8 cellular contexts compared by ENCODE assay signal in the genomic region with DNA sequence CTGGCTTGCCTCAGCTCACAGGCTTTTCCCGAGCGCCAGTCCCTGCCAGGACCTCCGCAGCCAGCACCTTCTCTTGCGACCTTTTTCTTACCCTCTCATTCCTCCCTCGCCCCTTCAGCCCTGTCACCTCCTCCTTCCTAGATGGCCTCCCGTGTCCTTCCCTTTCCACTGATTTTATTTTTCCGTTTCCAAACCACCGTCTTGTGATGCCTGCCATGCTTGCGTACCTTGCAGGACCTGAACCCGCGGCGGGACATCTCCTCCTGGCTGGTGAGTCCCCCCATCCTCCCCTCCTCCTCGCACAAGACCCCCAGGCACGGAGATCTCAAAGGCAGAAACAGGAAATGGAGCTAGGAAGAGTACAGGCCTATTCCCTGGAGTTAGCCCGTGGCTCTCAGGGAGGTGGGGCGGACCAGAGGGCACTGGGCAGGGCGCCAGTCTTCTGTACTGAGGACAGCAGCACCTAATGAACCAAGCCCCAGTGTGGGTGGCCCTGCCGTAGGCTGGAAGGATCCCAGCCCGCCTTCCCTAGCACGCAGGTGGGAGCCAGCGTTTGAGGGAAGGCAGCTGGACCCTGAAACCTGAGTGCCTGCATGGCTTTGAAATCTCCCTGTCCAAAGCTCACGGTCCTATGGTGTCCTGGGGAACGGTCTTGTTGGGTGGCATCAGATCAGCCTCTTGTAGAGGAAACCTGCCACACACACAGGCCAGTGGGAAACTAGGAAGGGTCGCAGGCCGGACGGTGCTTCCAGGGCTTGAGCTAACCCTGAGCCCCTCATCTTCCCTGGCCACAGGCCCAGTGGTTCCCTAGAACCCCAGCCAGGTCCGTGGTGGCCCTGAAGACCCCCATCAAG. TPM values are rescaled to one million over a fixed set of nuclear protein-coding genes. Genes with fewer than 3 reads are reported as not detected.
DNase-seq lines count a peak whose midpoint lies in the region; ATAC-seq and TF ChIP-seq lines count a peak whose summit lies in the region.

No MANE protein-coding gene starts in this region.

- no peak for TF ChIP-seq POLR2A in ovary (IDR thresholded peaks at IDR 0.05)

- no peak for TF ChIP-seq CTCF in ovary (IDR thresholded peaks at IDR 0.05)

- H3K27ac ChIP-seq in ovary: peak overlapping the region; percentile 70 to 74

- intact Hi-C loops in Right ventricle myocardium inferior (cut with DNase I): loop anchor here (1.0 to 10.0 kb wide), 4 partner anchors 18 to 306 kb away; a partner anchor contains a TSS
- intact Hi-C loops in ovary (cut with DNase I): loop anchor here in 1 of 4 donors (5.0 kb wide), 1 partner anchor 38 kb away; no protein-coding TSS in a partner anchor

- TF ChIP-seq EP300 in ovary (IDR thresholded peaks at IDR 0.05): no peak

- H3K9me3 Mint-ChIP-seq in activated T-helper 17 cell treated with anti-CD3 and anti-CD28 coated beads, Interleukin-2, amount 50 U/mL, for 72 hours: peaks cover 3% of the 10 kb centered on the region

- H3K27me3 Mint-ChIP-seq in activated T-helper 17 cell treated with anti-CD3 and anti-CD28 coated beads, Interleukin-2, amount 50 U/mL, for 72 hours: no peaks in the 10 kb centered on the region

- ATAC-seq in activated T-helper 17 cell treated with anti-CD3 and anti-CD28 coated beads, Interleukin-2, amount 50 U/mL, for 72 hours (replicated peaks): no peak
- ATAC-seq in Right ventricle myocardium inferior: peak; percentile 53
- no peak for ATAC-seq in HG03039 (IDR thresholded peaks at IDR 0.05; ENCODE audit: unreplicated experiment)

- no peaks in the 10 kb centered on the region for H3K27me3 ChIP-seq in ovary

- peaks cover 54% of the 10 kb centered on the region for H3K4me1 Mint-ChIP-seq in activated T-helper 17 cell treated with anti-CD3 and anti-CD28 coated beads, Interleukin-2, amount 50 U/mL, for 72 hours

- H3K36me3 ChIP-seq in ovary: no peaks in the 10 kb centered on the region

- peak overlapping the region; percentile 93 for H3K4me3 Mint-ChIP-seq in activated T-helper 17 cell treated with anti-CD3 and anti-CD28 coated beads, Interleukin-2, amount 50 U/mL, for 72 hours

- H3K4me3 ChIP-seq in ovary: peak overlapping the region; percentile 42

- H3K27ac Mint-ChIP-seq in activated T-helper 17 cell treated with anti-CD3 and anti-CD28 coated beads, Interleukin-2, amount 50 U/mL, for 72 hours: peak overlapping the region; percentile 94

- DNase-seq in NCI-H1417 (lab: John Stamatoyannopoulos, UW) (peak; percentile 10 to 77 (median 70)), NCI-H1417 treated with DMSO at 0.1 percent for 48 hours (lab: John Stamatoyannopoulos, UW) (no peak), NCI-H1105 (lab: John Stamatoyannopoulos, UW) (peak; percentile 71), Right ventricle myocardium inferior (ENCODE audit: missing footprints) (peak; percentile 88), ovary (peak; percentile 77 to 88 (median 80)), T-helper 9 cell (no peak)

- WGBS in ovary, 3 donors: 13 to 15% (median 15%) methylated on average over 27 of the region's 27 CpGs

- peaks cover 8% of the 10 kb centered on the region for H3K4me1 ChIP-seq in ovary (ENCODE audit: insufficient read depth)

- H3K36me3 Mint-ChIP-seq in activated T-helper 17 cell treated with anti-CD3 and anti-CD28 coated beads, Interleukin-2, amount 50 U/mL, for 72 hours (ENCODE audit: low read depth): peaks cover 74% of the 10 kb centered on the region

- H3K9me3 ChIP-seq in ovary: no peaks in the 10 kb centered on the region

RNA-seq across cellular contexts. Expression of a gene that starts 0.6 kb away (rescaled TPM):
- 10 to 100 TPM; 36.1 to 57.3 TPM for total RNA-seq in activated T-helper 17 cell treated with anti-CD3 and anti-CD28 coated beads, Interleukin-2, amount 50 U/mL, for 72 hours
- 84.7 TPM for total RNA-seq in Right ventricle myocardium inferior
- total RNA-seq in ovary: 10 to 100 TPM in 5 of 7 donors, 1 to 10 TPM in 2; 6.2 to 31.1 (median 24.4) TPM
- polyA plus RNA-seq in ovary: 10 to 100 TPM in 1 of 2 donors, 1 to 10 TPM in 1; 6.6 to 18.4 TPM

RNA-seq across cellular contexts. Expression of a gene that starts 17.4 kb away (rescaled TPM):
- 1 to 10 TPM; 1.6 to 4.3 TPM for total RNA-seq in activated T-helper 17 cell treated with anti-CD3 and anti-CD28 coated beads, Interleukin-2, amount 50 U/mL, for 72 hours
- total RNA-seq in Right ventricle myocardium inferior (24.4 TPM), ovary (10 to 100 TPM in 6 of 7 donors, 1 to 10 TPM in 1; 7.4 to 92.7 (median 63.4) TPM)
- polyA plus RNA-seq in ovary: 10 to 100 TPM; 21.5 to 27.2 TPM

RNA-seq across cellular contexts. Expression of a gene that starts 21.8 kb away (rescaled TPM):
- 100 to 1,000 TPM; 235 to 375 TPM for total RNA-seq in activated T-helper 17 cell treated with anti-CD3 and anti-CD28 coated beads, Interleukin-2, amount 50 U/mL, for 72 hours
- 175 TPM for total RNA-seq in Right ventricle myocardium inferior
- total RNA-seq in ovary: 100 to 1,000 TPM in 3 of 7 donors, 10 to 100 TPM in 4; 77.0 to 145 (median 82.0) TPM
- 100 to 1,000 TPM; 106 to 138 TPM for polyA plus RNA-seq in ovary

RNA-seq across cellular contexts. Expression of a gene that starts 25.7 kb away (rescaled TPM):
- 100 to 1,000 TPM; 232 to 395 TPM for total RNA-seq in activated T-helper 17 cell treated with anti-CD3 and anti-CD28 coated beads, Interleukin-2, amount 50 U/mL, for 72 hours
- total RNA-seq in Right ventricle myocardium inferior: 71.1 TPM
- 100 to 1,000 TPM in 5 of 7 donors, 10 to 100 TPM in 2; 73.2 to 278 (median 183) TPM for total RNA-seq in ovary
- 10 to 100 TPM; 52.3 to 99.4 TPM for polyA plus RNA-seq in ovary

RNA-seq across cellular contexts. Expression of a gene that starts 56.0 kb away (rescaled TPM):
- total RNA-seq in activated T-helper 17 cell treated with anti-CD3 and anti-CD28 coated beads, Interleukin-2, amount 50 U/mL, for 72 hours: 10 to 100 TPM; 29.6 to 39.1 TPM
- total RNA-seq in Right ventricle myocardium inferior: 0.51 TPM
- total RNA-seq in ovary: 1 to 10 TPM in 3 of 7 donors, under 1 TPM in 4; 0.83 to 1.7 (median 0.86) TPM
- under 1 TPM; 0.50 to 0.61 TPM for polyA plus RNA-seq in ovary

Comparison
In these comparisons a context has a peak if more than half of its experiments do, and no peak if none do; other contexts are left out.
1. DNase-seq: peak in NCI-H1417 (3 of 3), NCI-H1105 (single experiment), Right ventricle myocardium inferior (single experiment) and ovary (5 of 5); none in NCI-H1417 treated with DMSO at 0.1 percent for 48 hours (single experiment) and T-helper 9 cell (single experiment).